In genomic region chr5:158023266-158023665, GRCh38 we compare ENCODE assay signal across 30 cellular contexts.
DNase-seq lines count a peak whose midpoint lies in the region; ATAC-seq and TF ChIP-seq lines count a peak whose summit lies in the region.
"Had no signal": no experiment of that assay in that cellular context is flagged by ENCODE, and none has a peak within 500 bp of the region (broad histone marks: within the 10 kb centered on the region; RNA-seq: fewer than 3 reads in every experiment).

No MANE protein-coding gene starts in this region.

- peaks cover 5% of the 10 kb centered on the region for H3K9me3 Mint-ChIP-seq in nephron progenitor cell
- H3K9me3 Mint-ChIP-seq: activated naive CD4-positive, alpha-beta T cell treated with anti-CD3 and anti-CD28 coated beads, Interleukin-2, amount 50 U/mL, for 24 hours; activated T-helper 2 cell treated with anti-CD3 and anti-CD28 coated beads, Interferon-gamma antibody, Interleukin-2, Interleukin-4, amounts not matched to agents 10 μg/mL and 5 μg/mL and 100 μg/mL, durations not matched to agents 14 hours and 24 hours and 36 hours; HFFc6; naive thymus-derived CD8-positive, alpha-beta T cell; T-helper 2 cell treated with Interferon-gamma antibody and Interleukin-4, amounts not matched to agents 5 μg/mL and 100 μg/mL, for 36 hours had no signal

- ATAC-seq in esophagus mucosa (peak; percentile 94), gastrocnemius medialis (no peak)
- ATAC-seq: activated CD4-positive, alpha-beta T cell treated with anti-CD3 and anti-CD28 coated beads for 36 hours; activated CD8-positive, alpha-beta T cell treated with anti-CD3 and anti-CD28 coated beads, Interleukin-2, amount 10 ng/mL, durations not matched to agents 7 days and 5 days; K562; naive thymus-derived CD8-positive, alpha-beta T cell; pancreas had no signal

- peak overlapping the region; percentile 35 for H3K27ac Mint-ChIP-seq in nephron progenitor cell
- H3K27ac Mint-ChIP-seq: activated CD4-positive, alpha-beta T cell treated with anti-CD3 and anti-CD28 coated beads for 36 hours; activated CD8-positive, alpha-beta T cell treated with anti-CD3 and anti-CD28 coated beads, Interleukin-2, amount 10 ng/mL, durations not matched to agents 7 days and 5 days; activated naive CD4-positive, alpha-beta T cell treated with anti-CD3 and anti-CD28 coated beads, Interleukin-2, amount 50 U/mL, for 24 hours; activated T-helper 2 cell treated with anti-CD3 and anti-CD28 coated beads, Interferon-gamma antibody, Interleukin-2, Interleukin-4, amounts not matched to agents 10 μg/mL and 5 μg/mL and 100 μg/mL, durations not matched to agents 14 hours and 24 hours and 36 hours; CD4-positive, CD25-positive, alpha-beta regulatory T cell; HFFc6; T-helper 2 cell treated with Interferon-gamma antibody and Interleukin-4, amounts not matched to agents 5 μg/mL and 100 μg/mL, for 36 hours had no signal

- H3K36me3 ChIP-seq in gastrocnemius medialis, result no peaks in the 10 kb centered on the region
- H3K36me3 ChIP-seq: pancreas, suprapubic skin had no signal

- in situ Hi-C loops in gastrocnemius medialis (cut with MboI; ENCODE audit: low sequenced_read_pairs in 4 of 4), result no loop called here

- H3K27me3 Mint-ChIP-seq in nephron progenitor cell (ENCODE audit: low read depth, poor library complexity), result no peaks in the 10 kb centered on the region

- H3K27me3 ChIP-seq in gastrocnemius medialis, result no peaks in the 10 kb centered on the region
- H3K27me3 ChIP-seq: pancreas, suprapubic skin had no signal

- H3K4me1 Mint-ChIP-seq in nephron progenitor cell, result peaks cover 49% of the 10 kb centered on the region
- H3K4me1 Mint-ChIP-seq: activated CD4-positive, alpha-beta T cell treated with anti-CD3 and anti-CD28 coated beads for 36 hours; activated naive CD4-positive, alpha-beta T cell treated with anti-CD3 and anti-CD28 coated beads, Interleukin-2, amount 50 U/mL, for 24 hours; naive thymus-derived CD8-positive, alpha-beta T cell had no signal

- no peak for TF ChIP-seq POLR2A in gastrocnemius medialis (IDR thresholded peaks at IDR 0.05)

- peaks cover 5% of the 10 kb centered on the region for H3K36me3 Mint-ChIP-seq in nephron progenitor cell (ENCODE audit: low read depth)
- H3K36me3 Mint-ChIP-seq: activated naive CD4-positive, alpha-beta T cell treated with anti-CD3 and anti-CD28 coated beads, Interleukin-2, amount 50 U/mL, for 24 hours; CD4-positive, CD25-positive, alpha-beta regulatory T cell; naive thymus-derived CD8-positive, alpha-beta T cell had no signal

- TF ChIP-seq CTCF in RWPE1 (conservative IDR thresholded peaks at IDR 0.05; ENCODE audit: low read depth) (no peak), nephron progenitor cell (IDR thresholded peaks at IDR 0.05) (no peak), gastrocnemius medialis (IDR thresholded peaks at IDR 0.05 in 4 of 5, conservative IDR thresholded peaks at IDR 0.05 in 1 of 5) (no peak)

- no peak overlapping the region for H3K4me3 ChIP-seq in gastrocnemius medialis
- H3K4me3 ChIP-seq: K562, pancreas, PC-9, suprapubic skin had no signal

- POLR2A ChIA-PET in RWPE1 (lab: Yijun Ruan, JAX; ENCODE audit: low non-redundant PET), result no interaction called here

- H3K4me1 ChIP-seq in gastrocnemius medialis, result no peaks in the 10 kb centered on the region

- CTCF ChIA-PET in RWPE1 (lab: Yijun Ruan, JAX), result interaction anchor here (0.5 to 0.6 kb wide), 2 partner anchors 20 to 187 kb away, joined by 3 read pairs; no protein-coding TSS in a partner anchor

- intact Hi-C loops in gastrocnemius medialis (cut with DNase I; ENCODE audit: low total_unique reads), result no loop called here

- no peaks in the 10 kb centered on the region for H3K9me3 ChIP-seq in gastrocnemius medialis
- H3K9me3 ChIP-seq: pancreas, suprapubic skin had no signal

- DNase-seq in HCEC 1CT (peak; percentile 19), RWPE1 (ENCODE audit: low spot score) (peak; percentile 83), nephron progenitor cell (no peak), EL (no peak), gastrocnemius medialis (no peak)
- DNase-seq in activated naive CD4-positive, alpha-beta T cell (lab: John Stamatoyannopoulos, UW), result no peak
- DNase-seq: activated CD4-positive, alpha-beta T cell treated with anti-CD3 and anti-CD28 coated beads for 36 hours; activated CD8-positive, alpha-beta T cell treated with anti-CD3 and anti-CD28 coated beads, Interleukin-2, amount 10 ng/mL, durations not matched to agents 7 days and 5 days; AML-193; amygdala; CD4-positive, CD25-positive, alpha-beta regulatory T cell; DND-41; GOT3; HFFc6; midbrain; naive thymus-derived CD8-positive, alpha-beta T cell; NCI-H1092 treated with DMSO at 0.1 percent for 48 hours; NCI-H187; NCI-H524 treated with DMSO at 0.1 percent for 48 hours; pancreas; PC-9; SHP77; small intestine; stimulated activated naive CD4-positive, alpha-beta T cell treated with Interleukin-2 at 50 U/mL for 16 hours had no signal

- no peak overlapping the region for H3K4me3 Mint-ChIP-seq in nephron progenitor cell
- H3K4me3 Mint-ChIP-seq: activated CD4-positive, alpha-beta T cell treated with anti-CD3 and anti-CD28 coated beads for 36 hours; activated CD8-positive, alpha-beta T cell treated with anti-CD3 and anti-CD28 coated beads, Interleukin-2, amount 10 ng/mL, durations not matched to agents 7 days and 5 days; activated naive CD4-positive, alpha-beta T cell treated with anti-CD3 and anti-CD28 coated beads, Interleukin-2, amount 50 U/mL, for 24 hours; CD4-positive, CD25-positive, alpha-beta regulatory T cell; HFFc6; naive thymus-derived CD8-positive, alpha-beta T cell; T-helper 2 cell treated with Interferon-gamma antibody and Interleukin-4, amounts not matched to agents 5 μg/mL and 100 μg/mL, for 36 hours had no signal

- H3K27ac ChIP-seq in RWPE1 (no peak overlapping the region), gastrocnemius medialis (no peak overlapping the region)
- H3K27ac ChIP-seq: pancreas, PC-9, suprapubic skin had no signal

Comparison
In these comparisons a context has a peak if more than half of its experiments do, and no peak if none do; other contexts are left out.
1. DNase-seq: peak in HCEC 1CT (single experiment) and RWPE1 (single experiment); none in nephron progenitor cell (single experiment), EL (single experiment), activated naive CD4-positive, alpha-beta T cell (0 of 4) and gastrocnemius medialis (0 of 2).